ENCODE assay signal across 15 cellular contexts in genomic region chr10:46220872-46221538, GRCh38.
A peak's percentile ranks its signal among the peaks of the same experiment; 100 is the strongest.
DNase-seq lines count a peak whose midpoint lies in the region; ATAC-seq and TF ChIP-seq lines count a peak whose summit lies in the region.
"Had no signal": no experiment of that assay in that cellular context is flagged by ENCODE, and none has a peak within 500 bp of the region (broad histone marks: within the 10 kb centered on the region; RNA-seq: fewer than 3 reads in every experiment).

No MANE protein-coding gene starts in this region.

- H3K9me3 Mint-ChIP-seq in activated T-cell treated with anti-CD3 and anti-CD28 coated beads, Interleukin-2, amount 50 U/mL, for 24 hours: no peaks in the 10 kb centered on the region
- no peaks in the 10 kb centered on the region for H3K9me3 Mint-ChIP-seq in HFFc6

- H3K4me1 ChIP-seq in smooth muscle cell (ENCODE audit: low read depth): no peaks in the 10 kb centered on the region
- H3K4me1 ChIP-seq: right atrium auricular region had no signal

- no peaks in the 10 kb centered on the region for H3K27me3 Mint-ChIP-seq in activated T-cell treated with anti-CD3 and anti-CD28 coated beads, Interleukin-2, amount 50 U/mL, for 24 hours
- H3K27me3 Mint-ChIP-seq in HFFc6 (ENCODE audit: insufficient read depth): peaks cover 23% of the 10 kb centered on the region

- no peaks in the 10 kb centered on the region for H3K9me3 ChIP-seq in smooth muscle cell (replicated peaks; ENCODE audit: low read depth)
- H3K9me3 ChIP-seq: BLaER1, right atrium auricular region had no signal

- ATAC-seq in HG02798 (IDR thresholded peaks at IDR 0.05; ENCODE audit: poor library complexity, unreplicated experiment): no peak
- no peak for ATAC-seq in GM18502 (IDR thresholded peaks at IDR 0.05; ENCODE audit: poor library complexity, unreplicated experiment)

- no peaks in the 10 kb centered on the region for H4K20me1 ChIP-seq in smooth muscle cell (ENCODE audit: low read depth)

- H3K4me3 Mint-ChIP-seq in activated T-cell treated with anti-CD3 and anti-CD28 coated beads, Interleukin-2, amount 50 U/mL, for 24 hours: no peak overlapping the region
- H3K4me3 Mint-ChIP-seq in HFFc6: no peak overlapping the region

- TF ChIP-seq CTCF in HFFc6 (IDR thresholded peaks at IDR 0.05) (peak; percentile 73), epithelial cell of esophagus (IDR thresholded peaks at IDR 0.05; ENCODE audit: insufficient read depth, low read depth, low read length, missing control alignments) (peak; percentile 14), smooth muscle cell (IDR thresholded peaks at IDR 0.05; ENCODE audit: borderline replicate concordance, insufficient read depth, poor library complexity, severe bottlenecking) (peak; percentile 8)

- H3K36me3 Mint-ChIP-seq in activated T-cell treated with anti-CD3 and anti-CD28 coated beads, Interleukin-2, amount 50 U/mL, for 24 hours (ENCODE audit: low read depth): peaks cover 20% of the 10 kb centered on the region
- H3K36me3 Mint-ChIP-seq in HFFc6 (ENCODE audit: low read depth): no peaks in the 10 kb centered on the region

- H3K36me3 ChIP-seq in smooth muscle cell (ENCODE audit: low read depth): no peaks in the 10 kb centered on the region
- H3K36me3 ChIP-seq: right atrium auricular region had no signal

- peak; percentile 25 for DNase-seq in activated T-cell treated with anti-CD3 and anti-CD28 coated beads, Interleukin-2, amount 50 U/mL, for 24 hours
- DNase-seq in activated T-cell treated with anti-CD3 and anti-CD28 coated beads for 4 hours: no peak
- no peak for DNase-seq in HFFc6
- no peak for DNase-seq in epithelial cell of esophagus (ENCODE audit: low read depth)
- DNase-seq in smooth muscle cell (lab: John Stamatoyannopoulos, UW; ENCODE audit: unreplicated experiment): no peak
- DNase-seq in G401 (ENCODE audit: low spot score): no peak
- DNase-seq: amniotic stem cell, dermis blood vessel endothelial cell, foreskin melanocyte, NCI-H345, T-helper 2 cell had no signal

- H3K9ac ChIP-seq in smooth muscle cell (ENCODE audit: low read depth): no peak overlapping the region
- H3K9ac ChIP-seq: BLaER1 had no signal

- H3K4me2 ChIP-seq in smooth muscle cell: no peak overlapping the region

- WGBS in smooth muscle cell (ENCODE audit: low lambda C conversion rate): 81% methylated on average over 9 of the region's 9 CpGs

- in situ Hi-C loops in G401 (cut with HindIII; ENCODE audit: low sequenced_read_pairs): no loop called here

- peak overlapping the region; percentile 59 for H3K27ac Mint-ChIP-seq in activated T-cell treated with anti-CD3 and anti-CD28 coated beads, Interleukin-2, amount 50 U/mL, for 24 hours
- H3K27ac Mint-ChIP-seq in HFFc6: no peak overlapping the region

- no peaks in the 10 kb centered on the region for H3K79me2 ChIP-seq in smooth muscle cell (ENCODE audit: low read depth)

- H3K4me1 Mint-ChIP-seq in activated T-cell treated with anti-CD3 and anti-CD28 coated beads, Interleukin-2, amount 50 U/mL, for 24 hours (ENCODE audit: low read depth): peaks cover 8% of the 10 kb centered on the region
- H3K4me1 Mint-ChIP-seq in HFFc6 (ENCODE audit: low read depth): peaks cover 9% of the 10 kb centered on the region

- no peak overlapping the region for H3K4me3 ChIP-seq in epithelial cell of esophagus (ENCODE audit: low read length)
- no peak overlapping the region for H3K4me3 ChIP-seq in smooth muscle cell
- H3K4me3 ChIP-seq: BLaER1, right atrium auricular region had no signal

- no peaks in the 10 kb centered on the region for H3K27me3 ChIP-seq in smooth muscle cell (ENCODE audit: low read depth)
- H3K27me3 ChIP-seq: BLaER1, right atrium auricular region had no signal

- H3K27ac ChIP-seq in smooth muscle cell (ENCODE audit: low read depth): no peak overlapping the region
- H3K27ac ChIP-seq: BLaER1, right atrium auricular region had no signal

- no peak overlapping the region for H2AFZ ChIP-seq in smooth muscle cell (ENCODE audit: low read depth)

- no peaks in the 10 kb centered on the region for H3F3A ChIP-seq in smooth muscle cell (ENCODE audit: low read depth)

Comparison
In these comparisons a context has a peak if more than half of its experiments do, and no peak if none do; other contexts are left out.
1. CTCF ChIP-seq: peak in every context shown above with its lines; median percentile 73 in HFFc6; 14 in epithelial cell of esophagus; 8 in smooth muscle cell.